ENCODE assay signal across 1 cellular context in the genomic region with DNA sequence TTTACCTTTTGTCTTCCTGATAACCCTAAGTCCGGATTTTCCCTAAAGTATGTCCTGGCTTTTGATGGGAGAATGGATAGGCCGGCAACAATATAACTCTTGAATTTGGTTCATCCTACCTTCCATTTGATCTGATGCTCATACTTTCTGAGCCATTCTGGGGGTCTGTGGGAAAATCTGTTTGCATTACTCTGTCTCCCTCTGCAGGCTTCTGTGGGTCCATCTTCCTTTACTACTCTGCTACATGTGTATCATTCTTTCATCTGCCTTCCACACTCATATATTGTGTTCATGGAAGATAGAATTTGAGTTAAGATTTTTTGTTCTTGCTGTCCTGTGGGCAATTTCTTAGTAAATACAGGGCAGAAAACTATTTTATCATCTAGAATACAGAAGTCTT.
TF ChIP-seq lines count a peak whose summit lies in the region.

No MANE protein-coding gene starts in this region.

TF ChIP-seq in A549, 52 proteins besides CTCF, POLR2A, EP300 and RAD21 (continued from another document):
- TF ChIP-seq FOSL2 (IDR thresholded peaks at IDR 0.05) (no peak), FOSL2 (CRISPR knock-in tag; IDR thresholded peaks at IDR 0.05) (no peak)
TF ChIP-seq in A549: peak in this region for 0.
